Comparison of ENCODE assay signal across 8 cellular contexts in genomic region chr4:2932561-2932950, GRCh38. TPM values are rescaled to one million over a fixed set of nuclear protein-coding genes. Genes with fewer than 3 reads are reported as not detected.
A peak's percentile ranks its signal among the peaks of the same experiment; 100 is the strongest.
DNase-seq lines count a peak whose midpoint lies in the region; ATAC-seq and TF ChIP-seq lines count a peak whose summit lies in the region.

No MANE protein-coding gene starts in this region.

- H3K36me3 Mint-ChIP-seq in activated naive CD4-positive, alpha-beta T cell treated with anti-CD3 and anti-CD28 coated beads, Interleukin-2, amount 50 U/mL, for 24 hours = peaks cover 5% of the 10 kb centered on the region
- H3K36me3 Mint-ChIP-seq in activated naive CD8-positive, alpha-beta T cell treated with anti-CD3 and anti-CD28 coated beads, Interleukin-2, amount 10 ng/mL, durations not matched to agents 7 days and 5 days = peaks cover 12% of the 10 kb centered on the region
- H3K36me3 Mint-ChIP-seq in memory B cell = peaks cover 18% of the 10 kb centered on the region

- H3K27ac Mint-ChIP-seq in activated naive CD4-positive, alpha-beta T cell treated with anti-CD3 and anti-CD28 coated beads, Interleukin-2, amount 50 U/mL, for 24 hours = peak overlapping the region; percentile 93
- H3K27ac Mint-ChIP-seq in activated naive CD8-positive, alpha-beta T cell treated with anti-CD3 and anti-CD28 coated beads, Interleukin-2, amount 10 ng/mL, durations not matched to agents 7 days and 5 days = peak overlapping the region; percentile 88
- peak overlapping the region; percentile 86 for H3K27ac Mint-ChIP-seq in memory B cell

- H3K27me3 Mint-ChIP-seq in activated naive CD4-positive, alpha-beta T cell treated with anti-CD3 and anti-CD28 coated beads, Interleukin-2, amount 50 U/mL, for 24 hours = no peaks in the 10 kb centered on the region
- no peaks in the 10 kb centered on the region for H3K27me3 Mint-ChIP-seq in activated naive CD8-positive, alpha-beta T cell treated with anti-CD3 and anti-CD28 coated beads, Interleukin-2, amount 10 ng/mL, durations not matched to agents 7 days and 5 days
- H3K27me3 Mint-ChIP-seq in memory B cell = no peaks in the 10 kb centered on the region

- peaks cover 34% of the 10 kb centered on the region for H3K4me1 Mint-ChIP-seq in activated naive CD4-positive, alpha-beta T cell treated with anti-CD3 and anti-CD28 coated beads, Interleukin-2, amount 50 U/mL, for 24 hours
- H3K4me1 Mint-ChIP-seq in activated naive CD8-positive, alpha-beta T cell treated with anti-CD3 and anti-CD28 coated beads, Interleukin-2, amount 10 ng/mL, durations not matched to agents 7 days and 5 days = peaks cover 31% of the 10 kb centered on the region
- H3K4me1 Mint-ChIP-seq in memory B cell = peaks cover 46% of the 10 kb centered on the region

- no peak overlapping the region for H3K4me3 ChIP-seq in upper lobe of right lung

- TF ChIP-seq CTCF in upper lobe of right lung (IDR thresholded peaks at IDR 0.05) = no peak

- H3K4me3 Mint-ChIP-seq in activated naive CD4-positive, alpha-beta T cell treated with anti-CD3 and anti-CD28 coated beads, Interleukin-2, amount 50 U/mL, for 24 hours = peak overlapping the region; percentile 92
- peak overlapping the region; percentile 79 for H3K4me3 Mint-ChIP-seq in activated naive CD8-positive, alpha-beta T cell treated with anti-CD3 and anti-CD28 coated beads, Interleukin-2, amount 10 ng/mL, durations not matched to agents 7 days and 5 days
- peak overlapping the region; percentile 93 for H3K4me3 Mint-ChIP-seq in memory B cell

- H3K4me1 ChIP-seq in upper lobe of right lung = peaks cover 60% of the 10 kb centered on the region

- H3K36me3 ChIP-seq in upper lobe of right lung = peaks cover 37% of the 10 kb centered on the region

- H3K27ac ChIP-seq in upper lobe of right lung = peak overlapping the region; percentile 83

- POLR2A ChIA-PET in activated naive CD8-positive, alpha-beta T cell treated with anti-CD3 and anti-CD28 coated beads, Interleukin-2, amount 10 ng/mL, durations not matched to agents 7 days and 5 days (lab: Charles Lee) = interaction anchor here (0.9 kb wide), 1 partner anchor 30 kb away, joined by 3 read pairs; no protein-coding TSS in a partner anchor

- no peak for ATAC-seq in activated naive CD8-positive, alpha-beta T cell treated with anti-CD3 and anti-CD28 coated beads, Interleukin-2, amount 10 ng/mL, durations not matched to agents 7 days and 5 days (ENCODE audit: low read depth)
- ATAC-seq in memory B cell (ENCODE audit: low read depth) (no peak), upper lobe of right lung (no peak)

- H3K9me3 ChIP-seq in upper lobe of right lung = no peaks in the 10 kb centered on the region

- H3K27me3 ChIP-seq in upper lobe of right lung = no peaks in the 10 kb centered on the region

- DNase-seq in activated naive CD4-positive, alpha-beta T cell treated with Interleukin-2 at 50 U/mL for 16 hours = no peak
- peak; percentile 43 for DNase-seq in activated naive CD8-positive, alpha-beta T cell treated with anti-CD3 and anti-CD28 coated beads, Interleukin-2, amount 10 ng/mL, durations not matched to agents 7 days and 5 days
- DNase-seq in memory B cell (ENCODE audit: low spot score in 2 of 2) (peak in 1 of 2 donors; percentile 35), upper lobe of right lung (peak; percentile 65), NCI-H1105 treated with DMSO at 0.1 percent for 48 hours (lab: John Stamatoyannopoulos, UW) (no peak), NCI-H510A (lab: John Stamatoyannopoulos, UW) (no peak)
- DNase-seq in NK-92 treated with Interleukin-12 subunit alpha and Interleukin-12 subunit beta, amount 100 ng/mL, for 24 hours (lab: John Stamatoyannopoulos, UW) = no peak

- intact Hi-C loops in upper lobe of right lung (cut with DNase I) = loop anchor here (10.0 kb wide), 1 partner anchor 88 kb away; the partner anchor contains the start of gene ADD1

- H3K9me3 Mint-ChIP-seq in activated naive CD4-positive, alpha-beta T cell treated with anti-CD3 and anti-CD28 coated beads, Interleukin-2, amount 50 U/mL, for 24 hours = no peaks in the 10 kb centered on the region
- no peaks in the 10 kb centered on the region for H3K9me3 Mint-ChIP-seq in activated naive CD8-positive, alpha-beta T cell treated with anti-CD3 and anti-CD28 coated beads, Interleukin-2, amount 10 ng/mL, durations not matched to agents 7 days and 5 days
- no peaks in the 10 kb centered on the region for H3K9me3 Mint-ChIP-seq in memory B cell

RNA-seq across cellular contexts. Expression of gene NOP14, which starts 30.6 kb away (rescaled TPM):
- total RNA-seq in activated naive CD8-positive, alpha-beta T cell treated with anti-CD3 and anti-CD28 coated beads, Interleukin-2, amount 10 ng/mL, durations not matched to agents 7 days and 5 days = 10 to 100 TPM; 36.8 to 40.3 TPM
- total RNA-seq in upper lobe of right lung = 21.4 TPM

RNA-seq across cellular contexts. Expression of gene GRK4, which starts 30.8 kb away (rescaled TPM):
- 1 to 10 TPM; 2.4 to 3.4 TPM for total RNA-seq in activated naive CD8-positive, alpha-beta T cell treated with anti-CD3 and anti-CD28 coated beads, Interleukin-2, amount 10 ng/mL, durations not matched to agents 7 days and 5 days
- total RNA-seq in upper lobe of right lung = 8.0 TPM

Comparison
In these comparisons a context has a peak if more than half of its experiments do, and no peak if none do; other contexts are left out.
1. DNase-seq: peak in activated naive CD8-positive, alpha-beta T cell treated with anti-CD3 and anti-CD28 coated beads, Interleukin-2, amount 10 ng/mL, durations not matched to agents 7 days and 5 days (single experiment) and upper lobe of right lung (single experiment); none in activated naive CD4-positive, alpha-beta T cell treated with Interleukin-2 at 50 U/mL for 16 hours (single experiment), NCI-H1105 treated with DMSO at 0.1 percent for 48 hours (single experiment), NK-92 treated with Interleukin-12 subunit alpha and Interleukin-12 subunit beta, amount 100 ng/mL, for 24 hours (single experiment) and NCI-H510A (single experiment).
2. Peak in every context shown above with its lines, with median percentiles within 50 percentile points of each other: H3K27ac Mint-ChIP-seq and H3K4me3 Mint-ChIP-seq.